Comparison of ENCODE assay signal across 15 cellular contexts in genomic region chr15:90394074-90394473, GRCh38. TPM values are rescaled to one million over a fixed set of nuclear protein-coding genes. Genes with fewer than 3 reads are reported as not detected.
DNase-seq lines count a peak whose midpoint lies in the region; ATAC-seq and TF ChIP-seq lines count a peak whose summit lies in the region.
"Had no signal": no experiment of that assay in that cellular context is flagged by ENCODE, and none has a peak within 500 bp of the region (broad histone marks: within the 10 kb centered on the region; RNA-seq: fewer than 3 reads in every experiment).

No MANE protein-coding gene starts in this region.

- no peak for DNase-seq in heart right ventricle
- no peak for DNase-seq in Right ventricle myocardium superior
- peak; percentile 4 for DNase-seq in dedifferentiated amniotic fluid mesenchymal stem cell (ENCODE audit: extremely low spot score)
- no peak for DNase-seq in natural killer cell treated with Interleukin-12 subunit alpha and Interleukin-12 subunit beta and Interleukin-15 and Interleukin-18, amount 100 ng/mL, for 72 hours (ENCODE audit: low spot score)
- DNase-seq in vagina (ENCODE audit: extremely low spot score in 2 of 2), result no peak
- DNase-seq in activated effector memory CD4-positive, alpha-beta T cell treated with anti-CD3 and anti-CD28 coated beads, Interleukin-2, amount 50 U/mL, for 16 hours, result no peak
- DNase-seq in activated naive CD4-positive, alpha-beta T cell treated with anti-CD3 and anti-CD28 coated beads for 36 hours, result no peak
- DNase-seq in DMS 273 (lab: John Stamatoyannopoulos, UW; ENCODE audit: unreplicated experiment), result no peak
- DNase-seq: activated naive CD4-positive, alpha-beta T cell treated with Interleukin-2 at 50 U/mL for 16 hours; caudate nucleus; left lung; stimulated activated CD4-positive, alpha-beta T cell treated with anti-CD3 and anti-CD28 coated beads, Interleukin-12 subunit alpha, Interleukin-12 subunit beta, amount 100 ng/mL, for 4 hours; substantia nigra had no signal

- WGBS in heart right ventricle, 2 donors, result 100% methylated on average over 1 of the region's 1 CpG

- H3K9me3 ChIP-seq in heart right ventricle, result no peaks in the 10 kb centered on the region
- no peaks in the 10 kb centered on the region for H3K9me3 ChIP-seq in vagina
- H3K9me3 ChIP-seq: left lung had no signal

- TF ChIP-seq CTCF in heart right ventricle (IDR thresholded peaks at IDR 0.05) (no peak), vagina (IDR thresholded peaks at IDR 0.05) (no peak)

- intact Hi-C loops in heart right ventricle (cut with DNase I), result no loop called here
- intact Hi-C loops in Right ventricle myocardium superior (cut with DNase I), result no loop called here
- intact Hi-C loops in vagina (cut with DNase I), result no loop called here
- intact Hi-C loops in activated naive CD4-positive, alpha-beta T cell treated with anti-CD3 and anti-CD28 coated beads for 36 hours (cut with micrococcal nuclease), result no loop called here

- no peak for TF ChIP-seq POLR2A in vagina (IDR thresholded peaks at IDR 0.05)

- no peaks in the 10 kb centered on the region for H3K27me3 Mint-ChIP-seq in natural killer cell treated with Interleukin-12 subunit alpha and Interleukin-12 subunit beta and Interleukin-15 and Interleukin-18, amount 100 ng/mL, for 72 hours
- H3K27me3 Mint-ChIP-seq in activated naive CD4-positive, alpha-beta T cell treated with anti-CD3 and anti-CD28 coated beads for 36 hours (ENCODE audit: low read depth), result no peaks in the 10 kb centered on the region

- H3K4me1 Mint-ChIP-seq in natural killer cell treated with Interleukin-12 subunit alpha and Interleukin-12 subunit beta and Interleukin-15 and Interleukin-18, amount 100 ng/mL, for 72 hours (ENCODE audit: low read depth in 2 of 2), result peaks cover 66 to 67% of the 10 kb centered on the region in 2 donors
- H3K4me1 Mint-ChIP-seq in activated naive CD4-positive, alpha-beta T cell treated with anti-CD3 and anti-CD28 coated beads for 36 hours (ENCODE audit: low read depth), result peaks cover 71% of the 10 kb centered on the region

- H3K27me3 ChIP-seq in heart right ventricle (no peaks in the 10 kb centered on the region), vagina (no peaks in the 10 kb centered on the region)
- H3K27me3 ChIP-seq: left lung had no signal

- peaks cover 49% of the 10 kb centered on the region for H3K36me3 Mint-ChIP-seq in natural killer cell treated with Interleukin-12 subunit alpha and Interleukin-12 subunit beta and Interleukin-15 and Interleukin-18, amount 100 ng/mL, for 72 hours
- peaks cover 33% of the 10 kb centered on the region for H3K36me3 Mint-ChIP-seq in activated naive CD4-positive, alpha-beta T cell treated with anti-CD3 and anti-CD28 coated beads for 36 hours (ENCODE audit: low read depth)

- H3K4me3 ChIP-seq in heart right ventricle (no peak overlapping the region), vagina (no peak overlapping the region)
- H3K4me3 ChIP-seq: left lung had no signal

- H3K4me1 ChIP-seq in heart right ventricle (peaks cover 19 to 100% (median 91%) of the 10 kb centered on the region in 9 donors), vagina (peaks cover 97% of the 10 kb centered on the region)

- H3K9me3 Mint-ChIP-seq in natural killer cell treated with Interleukin-12 subunit alpha and Interleukin-12 subunit beta and Interleukin-15 and Interleukin-18, amount 100 ng/mL, for 72 hours, result no peaks in the 10 kb centered on the region
- no peaks in the 10 kb centered on the region for H3K9me3 Mint-ChIP-seq in activated naive CD4-positive, alpha-beta T cell treated with anti-CD3 and anti-CD28 coated beads for 36 hours

- CTCF ChIA-PET in activated naive CD4-positive, alpha-beta T cell treated with anti-CD3 and anti-CD28 coated beads for 36 hours (lab: Charles Lee), result interaction anchor here (2.1 kb wide), 1 partner anchor 74 kb away, joined by 8 read pairs; no protein-coding TSS in a partner anchor

- peak overlapping the region; percentile 58 to 99 for H3K27ac Mint-ChIP-seq in natural killer cell treated with Interleukin-12 subunit alpha and Interleukin-12 subunit beta and Interleukin-15 and Interleukin-18, amount 100 ng/mL, for 72 hours
- H3K27ac Mint-ChIP-seq in activated naive CD4-positive, alpha-beta T cell treated with anti-CD3 and anti-CD28 coated beads for 36 hours, result no peak overlapping the region

- no peak for ATAC-seq in heart right ventricle
- no peak for ATAC-seq in Right ventricle myocardium superior (ENCODE audit: poor library complexity)
- no peak for ATAC-seq in natural killer cell treated with Interleukin-12 subunit alpha and Interleukin-12 subunit beta and Interleukin-15 and Interleukin-18, amount 100 ng/mL, for 72 hours
- ATAC-seq: HCT116 had no signal

- H3K36me3 ChIP-seq in heart right ventricle (peaks cover 0 to 48% (median 14%) of the 10 kb centered on the region in 9 donors), vagina (peaks cover 0 to 14% of the 10 kb centered on the region in 2 donors)

- H3K4me3 Mint-ChIP-seq in natural killer cell treated with Interleukin-12 subunit alpha and Interleukin-12 subunit beta and Interleukin-15 and Interleukin-18, amount 100 ng/mL, for 72 hours, result no peak overlapping the region
- no peak overlapping the region for H3K4me3 Mint-ChIP-seq in activated naive CD4-positive, alpha-beta T cell treated with anti-CD3 and anti-CD28 coated beads for 36 hours

- peak overlapping the region in 7 of 10 donors; percentile 3 to 52 (median 39) for H3K27ac ChIP-seq in heart right ventricle
- peak overlapping the region; percentile 56 for H3K27ac ChIP-seq in vagina
- H3K27ac ChIP-seq: epithelial cell of prostate had no signal

RNA-seq across cellular contexts. Expression of gene IQGAP1, which starts 6.0 kb away (rescaled TPM):
- total RNA-seq in heart right ventricle (10 to 100 TPM; 28.6 to 81.7 (median 35.0) TPM), Right ventricle myocardium superior (39.4 TPM), vagina (261 TPM)
- polyA plus RNA-seq in heart right ventricle, result 10 to 100 TPM; 29.5 to 41.7 TPM
- total RNA-seq in natural killer cell treated with Interleukin-12 subunit alpha and Interleukin-12 subunit beta and Interleukin-15 and Interleukin-18, amount 100 ng/mL, for 72 hours, result 100 to 1,000 TPM; 222 to 382 TPM
- 100 to 1,000 TPM; 136 to 143 TPM for total RNA-seq in activated naive CD4-positive, alpha-beta T cell treated with anti-CD3 and anti-CD28 coated beads for 36 hours

RNA-seq across cellular contexts. Expression of gene ZNF774, which starts 42.0 kb away (rescaled TPM):
- 10 to 100 TPM in 2 of 10 donors, 1 to 10 TPM in 8; 2.2 to 19.6 (median 7.0) TPM for total RNA-seq in heart right ventricle
- 1 to 10 TPM; 2.8 to 4.2 TPM for polyA plus RNA-seq in heart right ventricle
- total RNA-seq in Right ventricle myocardium superior, result 2.2 TPM
- 1 to 10 TPM; 1.3 to 1.4 TPM for total RNA-seq in natural killer cell treated with Interleukin-12 subunit alpha and Interleukin-12 subunit beta and Interleukin-15 and Interleukin-18, amount 100 ng/mL, for 72 hours
- 8.3 TPM for total RNA-seq in vagina
- under 1 TPM; 0.84 to 0.95 TPM for total RNA-seq in activated naive CD4-positive, alpha-beta T cell treated with anti-CD3 and anti-CD28 coated beads for 36 hours
